Comparison of ENCODE assay signal across 8 cellular contexts in the genomic region with DNA sequence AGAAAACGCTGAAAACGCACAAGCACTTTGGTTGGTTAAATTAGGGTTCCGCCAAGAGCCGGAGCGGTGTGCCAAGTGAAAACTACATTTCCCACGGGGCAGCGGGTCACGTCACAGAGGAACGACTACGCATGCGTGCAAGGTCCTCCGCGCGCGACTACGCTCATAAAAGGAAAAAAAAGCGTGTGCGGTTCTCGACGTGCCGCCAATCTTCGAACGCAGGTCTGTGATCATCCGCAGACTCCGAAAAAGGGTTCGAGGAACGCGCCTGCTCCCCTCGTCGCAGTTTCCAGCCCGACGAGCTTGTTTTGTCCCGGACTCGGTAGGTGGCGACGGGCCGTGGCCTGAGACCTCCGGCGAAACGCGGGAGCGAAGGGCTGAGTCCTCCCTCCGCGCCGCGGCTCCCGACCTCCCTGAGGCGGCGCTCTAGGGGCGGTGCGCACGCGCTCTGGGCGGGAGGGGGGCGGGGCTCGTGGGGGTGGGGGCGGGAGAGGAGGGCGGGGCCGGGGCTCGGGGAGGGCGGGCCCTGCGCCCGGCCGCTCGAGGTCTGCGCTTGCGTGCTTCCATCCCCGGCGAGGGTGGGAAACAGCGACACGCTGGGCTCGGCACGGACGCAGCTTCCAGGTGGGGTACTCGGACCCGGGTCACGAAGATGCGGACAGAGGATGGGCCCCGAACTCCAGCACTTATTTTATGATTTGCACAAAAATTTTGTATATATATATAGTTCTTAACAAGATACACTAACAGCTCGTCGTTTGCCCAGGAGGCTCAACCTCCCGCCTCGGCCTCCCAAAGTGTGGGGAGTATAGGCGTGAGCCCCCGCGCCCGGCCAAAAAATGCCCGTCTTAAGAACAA. TPM values are rescaled to one million over a fixed set of nuclear protein-coding genes. Genes with fewer than 3 reads are reported as not detected.
DNase-seq lines count a peak whose midpoint lies in the region; ATAC-seq and TF ChIP-seq lines count a peak whose summit lies in the region.

A gene (plus strand): TSS at position 145 of the 858 bp plus-strand sequence. CDS start 27,150 bp downstream, outside the sequence.

- H3K4me3 ChIP-seq in BE2C (ENCODE audit: low read depth, low read length) (peak within 1 kb of the TSS; percentile 77), choroid plexus epithelial cell (ENCODE audit: low read depth, low read length) (peak within 1 kb of the TSS; percentile 89)

- no peaks in the 10 kb centered on the region for H3K27me3 Mint-ChIP-seq in activated CD4-positive, alpha-beta T cell treated with anti-CD3 and anti-CD28 coated beads for 36 hours

- ATAC-seq in HG03432 (IDR thresholded peaks at IDR 0.05; ENCODE audit: unreplicated experiment) = peak; percentile 87
- ATAC-seq in activated CD4-positive, alpha-beta T cell treated with anti-CD3 and anti-CD28 coated beads for 36 hours = peak; percentile 85

- no peaks in the 10 kb centered on the region for H3K27me3 ChIP-seq in BE2C

- DNase-seq in BE2C (peak; percentile 88), NCI-H524 (lab: John Stamatoyannopoulos, UW) (peak; percentile 83 to 93), choroid plexus epithelial cell (ENCODE audit: low read depth) (peak; percentile 96), kidney tubule cell (ENCODE audit: low spot score) (peak; percentile 90)
- DNase-seq in activated CD4-positive, alpha-beta T cell treated with anti-CD3 and anti-CD28 coated beads for 36 hours = peak; percentile 97
- DNase-seq in stimulated activated CD4-positive, alpha-beta T cell treated with anti-CD3 and anti-CD28 coated beads, Interleukin-1b, Interleukin-23, amount 100 ng/mL, for 24 hours (ENCODE audit: low read depth in 4 of 4, low spot score in 1 of 4) = peak; percentile 86 to 89 (median 88)

- POLR2A ChIA-PET in activated CD4-positive, alpha-beta T cell treated with anti-CD3 and anti-CD28 coated beads for 36 hours (lab: Charles Lee) = interaction anchor here (0.6 to 0.9 kb wide), 2 partner anchors 60 to 423 kb away, joined by 3 to 4 read pairs; a partner anchor contains a TSS

- CTCF ChIA-PET in activated CD4-positive, alpha-beta T cell treated with anti-CD3 and anti-CD28 coated beads for 36 hours (lab: Charles Lee) = interaction anchor here (0.7 kb wide), 1 partner anchor 1364 kb away, joined by 3 read pairs; no protein-coding TSS in a partner anchor

- TF ChIP-seq CTCF in BE2C (IDR thresholded peaks at IDR 0.05; ENCODE audit: low read depth, low read length) (peak; percentile 11; the same call in 1 of the 2 replicates), choroid plexus epithelial cell (conservative IDR thresholded peaks at IDR 0.05; ENCODE audit: low read depth, low read length) (peak; percentile 35)

- no peaks in the 10 kb centered on the region for H3K9me3 ChIP-seq in BE2C

- peaks cover 20% of the 10 kb centered on the region for H3K36me3 Mint-ChIP-seq in activated CD4-positive, alpha-beta T cell treated with anti-CD3 and anti-CD28 coated beads for 36 hours (ENCODE audit: low read depth)

- peak; percentile 97 for TF ChIP-seq POLR2A in GM19099 (IDR thresholded peaks at IDR 0.05; ENCODE audit: extremely low read depth, insufficient read length, low read depth)

- H3K4me3 Mint-ChIP-seq in activated CD4-positive, alpha-beta T cell treated with anti-CD3 and anti-CD28 coated beads for 36 hours = peak within 1 kb of the TSS; percentile 87

- no peaks in the 10 kb centered on the region for H3K9me3 Mint-ChIP-seq in activated CD4-positive, alpha-beta T cell treated with anti-CD3 and anti-CD28 coated beads for 36 hours (ENCODE audit: low read depth)

- peak within 1 kb of the TSS; percentile 97 for H3K27ac Mint-ChIP-seq in activated CD4-positive, alpha-beta T cell treated with anti-CD3 and anti-CD28 coated beads for 36 hours

- H3K36me3 ChIP-seq in BE2C = peaks cover 6% of the 10 kb centered on the region; the same call in 1 of the 2 replicates

- intact Hi-C loops in activated CD4-positive, alpha-beta T cell treated with anti-CD3 and anti-CD28 coated beads for 36 hours (cut with DNase I, micrococcal nuclease) = loop anchor here (1.0 to 10.0 kb wide), 14 partner anchors 59 to 1523 kb away; a partner anchor contains a TSS

- H3K4me1 ChIP-seq in BE2C = no peaks in the 10 kb centered on the region

- H3K4me1 Mint-ChIP-seq in activated CD4-positive, alpha-beta T cell treated with anti-CD3 and anti-CD28 coated beads for 36 hours = peaks cover 44% of the 10 kb centered on the region

RNA-seq across cellular contexts. Expression of the gene that starts here (rescaled TPM):
- polyA plus RNA-seq in BE2C (2012; ENCODE audit: insufficient read depth, insufficient read length, low read depth) = 85.4 TPM
- total RNA-seq in activated CD4-positive, alpha-beta T cell treated with anti-CD3 and anti-CD28 coated beads for 36 hours = 10 to 100 TPM; 23.6 to 35.5 TPM

Comparison
In these comparisons a context has a peak if more than half of its experiments do, and no peak if none do; other contexts are left out.
1. Peak in every context shown above with its lines: DNase-seq, ATAC-seq and H3K4me3 ChIP-seq.